12 cellular contexts compared by ENCODE assay signal in the genomic region with DNA sequence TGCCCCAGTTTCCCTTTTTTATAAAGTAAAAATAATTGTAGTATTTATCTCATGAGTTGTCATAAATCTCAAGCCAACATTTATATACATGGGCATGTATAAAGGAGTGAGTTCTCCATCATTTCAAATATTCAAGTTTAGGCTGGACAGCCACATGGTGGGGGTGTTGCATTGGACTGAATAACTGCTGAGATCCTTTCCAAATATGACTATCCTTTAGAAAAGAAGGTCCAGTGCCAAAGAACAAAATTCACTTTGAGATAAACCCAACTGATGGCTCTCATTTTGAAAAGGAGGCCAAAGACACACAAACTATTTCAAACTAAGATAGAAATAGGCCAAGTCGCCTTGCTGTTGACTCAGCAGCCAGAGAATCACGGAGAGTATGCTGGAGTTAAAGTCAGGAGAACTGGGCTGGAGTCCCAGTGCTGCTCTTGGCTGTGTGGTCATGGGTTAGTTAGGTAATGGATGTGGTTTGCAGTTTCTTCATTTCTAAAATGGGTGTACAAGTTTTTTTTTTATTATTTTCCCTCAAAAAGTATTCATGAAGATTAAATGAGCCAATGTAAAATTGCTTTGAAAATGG.
A peak's percentile ranks its signal among the peaks of the same experiment; 100 is the strongest.
DNase-seq lines count a peak whose midpoint lies in the region; ATAC-seq lines count a peak whose summit lies in the region.
"Had no signal": no experiment of that assay in that cellular context is flagged by ENCODE, and none has a peak within 500 bp of the region (broad histone marks: within the 10 kb centered on the region; RNA-seq: fewer than 3 reads in every experiment).

No MANE protein-coding gene starts in this region.

- in situ Hi-C loops in G401 (cut with HindIII; ENCODE audit: low sequenced_read_pairs), result no loop called here

- no peaks in the 10 kb centered on the region for H3K36me3 ChIP-seq in adipocyte (ENCODE audit: control insufficient read depth, insufficient read depth, low read length, severe bottlenecking)
- H3K36me3 ChIP-seq: BLaER1 treated with 17β-estradiol and CSF1 and Interleukin-3, amounts not matched to agents 10 nM and 100 nM; neutrophil; tibial nerve had no signal

- H3K9ac ChIP-seq in adipocyte (ENCODE audit: low read length), result no peak overlapping the region
- H3K9ac ChIP-seq: BLaER1 treated with 17β-estradiol and CSF1 and Interleukin-3, amounts not matched to agents 10 nM and 100 nM had no signal

- H3K4me1 ChIP-seq in adipocyte (ENCODE audit: control insufficient read depth, insufficient read depth, low read length), result peaks cover 13% of the 10 kb centered on the region
- H3K4me1 ChIP-seq: BLaER1 treated with 17β-estradiol and CSF1 and Interleukin-3, amounts not matched to agents 10 nM and 100 nM; tibial nerve had no signal

- H3K27me3 ChIP-seq in adipocyte (replicated peaks; ENCODE audit: control insufficient read depth, insufficient read depth, low read length), result no peaks in the 10 kb centered on the region
- H3K27me3 ChIP-seq: BLaER1 treated with 17β-estradiol and CSF1 and Interleukin-3, amounts not matched to agents 10 nM and 100 nM; neutrophil; tibial nerve had no signal

- no peak overlapping the region for H3K4me3 ChIP-seq in adipocyte (ENCODE audit: low read length)
- H3K4me3 ChIP-seq: BLaER1 treated with 17β-estradiol and CSF1 and Interleukin-3, amounts not matched to agents 10 nM and 100 nM; tibial nerve had no signal

- ATAC-seq in Right ventricle myocardium superior (ENCODE audit: poor library complexity) (peak; percentile 76), left cardiac atrium (peak; percentile 30 to 62)

- DNase-seq in Right ventricle myocardium superior, result no peak
- DNase-seq in cardiac septum (ENCODE audit: low spot score), result no peak
- DNase-seq in adipocyte (ENCODE audit: low read depth), result peak; percentile 1
- DNase-seq in left cardiac atrium, result no peak
- DNase-seq in HuH-7.5 (ENCODE audit: low spot score), result no peak
- no peak for DNase-seq in NCI-H524 treated with DMSO at 0.1 percent for 48 hours (lab: John Stamatoyannopoulos, UW)
- no peak for DNase-seq in NCI-H510A (lab: John Stamatoyannopoulos, UW)
- DNase-seq in G401 (ENCODE audit: low spot score), result no peak
- DNase-seq: activated B cell treated with CpG ODN at 0.5 μM for 24 hours had no signal

- no peaks in the 10 kb centered on the region for H3K9me3 ChIP-seq in adipocyte (ENCODE audit: control insufficient read depth, low read length)
- H3K9me3 ChIP-seq: BLaER1 treated with 17β-estradiol and CSF1 and Interleukin-3, amounts not matched to agents 10 nM and 100 nM; neutrophil; tibial nerve had no signal

- intact Hi-C loops in Right ventricle myocardium superior (cut with DNase I) (no loop called here), cardiac septum (cut with DNase I) (no loop called here), left cardiac atrium (cut with DNase I) (loop anchor here in 1 of 2 donors (5.0 kb wide), 1 partner anchor 209 kb away; no protein-coding TSS in a partner anchor)
